Comparison of ENCODE assay signal across 19 cellular contexts in the genomic region with DNA sequence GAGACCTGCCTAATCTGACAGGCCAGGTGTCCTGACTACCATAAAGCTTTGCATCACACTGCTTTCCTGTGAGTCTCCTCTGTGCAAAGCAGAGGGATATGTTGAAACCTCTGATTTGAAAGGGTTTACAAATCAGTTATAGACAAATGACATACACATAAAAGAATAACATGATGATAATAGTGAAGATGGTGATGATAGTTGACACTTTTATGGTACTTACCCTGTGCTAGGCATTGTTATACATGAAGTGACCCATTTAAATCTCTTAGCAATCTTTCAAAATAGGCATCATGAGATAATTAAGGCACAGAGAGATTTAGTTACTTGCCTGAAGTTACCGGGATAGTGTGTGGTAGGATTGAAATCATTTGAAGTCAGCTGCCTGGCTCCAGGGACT. TPM values are rescaled to one million over a fixed set of nuclear protein-coding genes. Genes with fewer than 3 reads are reported as not detected.
DNase-seq lines count a peak whose midpoint lies in the region; TF ChIP-seq lines count a peak whose summit lies in the region.
"Had no signal": no experiment of that assay in that cellular context is flagged by ENCODE, and none has a peak within 500 bp of the region (broad histone marks: within the 10 kb centered on the region; RNA-seq: fewer than 3 reads in every experiment).

No MANE protein-coding gene starts in this region.

- peaks cover 13% of the 10 kb centered on the region for H3F3A ChIP-seq in neural progenitor cell (ENCODE audit: low read depth)

- peaks cover 36% of the 10 kb centered on the region for H3K4me1 ChIP-seq in neural progenitor cell
- H3K4me1 ChIP-seq in thyroid gland: no peaks in the 10 kb centered on the region
- H3K4me1 ChIP-seq: BLaER1, Caco-2 had no signal

- H3K4me3 Mint-ChIP-seq in neural progenitor cell: no peak overlapping the region
- H3K4me3 Mint-ChIP-seq: B cell; CD8-positive, alpha-beta T cell had no signal

- H3K36me3 Mint-ChIP-seq in neural progenitor cell: no peaks in the 10 kb centered on the region
- H3K36me3 Mint-ChIP-seq: CD4-positive, CD25-positive, alpha-beta regulatory T cell; CD8-positive, alpha-beta T cell had no signal

- no peak overlapping the region for H3K9ac ChIP-seq in neural progenitor cell
- H3K9ac ChIP-seq: BLaER1 had no signal

- no peaks in the 10 kb centered on the region for H3K79me2 ChIP-seq in neural progenitor cell (ENCODE audit: low read depth)

- peak overlapping the region; percentile 70 for H3K27ac ChIP-seq in WERI-Rb-1
- no peak overlapping the region for H3K27ac ChIP-seq in neural progenitor cell
- no peak overlapping the region for H3K27ac ChIP-seq in thyroid gland
- H3K27ac ChIP-seq: 22Rv1, BLaER1, C4-2B had no signal

- WGBS in thyroid gland, 2 donors: 76 to 81% methylated on average over 1 of the region's 1 CpG

- TF ChIP-seq POLR2A in thyroid gland (IDR thresholded peaks at IDR 0.05): no peak

- peaks cover 46% of the 10 kb centered on the region for H3K4me1 Mint-ChIP-seq in neural progenitor cell
- H3K4me1 Mint-ChIP-seq: B cell had no signal

- no peaks in the 10 kb centered on the region for H4K20me1 ChIP-seq in neural progenitor cell (ENCODE audit: low read depth)
- H4K20me1 ChIP-seq: BLaER1 had no signal

- H3K36me3 ChIP-seq in WERI-Rb-1: no peaks in the 10 kb centered on the region
- no peaks in the 10 kb centered on the region for H3K36me3 ChIP-seq in neural progenitor cell
- no peaks in the 10 kb centered on the region for H3K36me3 ChIP-seq in thyroid gland
- H3K36me3 ChIP-seq: BLaER1 had no signal

- H3K9me3 Mint-ChIP-seq in neural progenitor cell: no peaks in the 10 kb centered on the region
- H3K9me3 Mint-ChIP-seq: CD8-positive, alpha-beta T cell had no signal

- H3K27ac Mint-ChIP-seq in neural progenitor cell: peak overlapping the region; percentile 27
- H3K27ac Mint-ChIP-seq: B cell; CD4-positive, CD25-positive, alpha-beta regulatory T cell; CD8-positive, alpha-beta T cell had no signal

- H3K27me3 ChIP-seq in WERI-Rb-1 (ENCODE audit: insufficient read depth, low read depth, severe bottlenecking) (no peaks in the 10 kb centered on the region), neural progenitor cell (no peaks in the 10 kb centered on the region), thyroid gland (no peaks in the 10 kb centered on the region)
- H3K27me3 ChIP-seq: BLaER1 had no signal

- peak overlapping the region; percentile 35 for H3K4me2 ChIP-seq in neural progenitor cell
- H3K4me2 ChIP-seq: BLaER1 had no signal

- intact Hi-C loops in thyroid gland (cut with DNase I): no loop called here

- no peaks in the 10 kb centered on the region for H3K27me3 Mint-ChIP-seq in neural progenitor cell (ENCODE audit: insufficient read depth, low read depth)

- DNase-seq in DMS53 (lab: John Stamatoyannopoulos, UW): peak; percentile 50
- DNase-seq in DMS53 treated with DMSO at 0.1 percent for 48 hours (lab: John Stamatoyannopoulos, UW; ENCODE audit: unreplicated experiment): no peak
- DNase-seq in NCI-H82 (lab: John Stamatoyannopoulos, UW): peak; percentile 4
- no peak for DNase-seq in NCI-H82 treated with DMSO at 0.1 percent for 48 hours (lab: John Stamatoyannopoulos, UW; ENCODE audit: unreplicated experiment)
- no peak for DNase-seq in WERI-Rb-1
- DNase-seq in neural progenitor cell (ENCODE audit: low spot score): no peak
- no peak for DNase-seq in thyroid gland
- no peak for DNase-seq in KG1 (lab: John Stamatoyannopoulos, UW)
- DNase-seq: Caco-2; CD4-positive, CD25-positive, alpha-beta regulatory T cell; CD8-positive, alpha-beta T cell; DMS 273 treated with DMSO at 0.1 percent for 48 hours; DND-41; GOT3; HCEC 1CT had no signal

- H3K9me3 ChIP-seq in WERI-Rb-1 (ENCODE audit: severe bottlenecking) (no peaks in the 10 kb centered on the region), neural progenitor cell (ENCODE audit: low read depth) (no peaks in the 10 kb centered on the region), thyroid gland (no peaks in the 10 kb centered on the region)
- H3K9me3 ChIP-seq: BLaER1, Caco-2 had no signal

- H3K4me3 ChIP-seq in WERI-Rb-1 (ENCODE audit: low read depth, low read length) (no peak overlapping the region), neural progenitor cell (no peak overlapping the region), thyroid gland (replicated peaks in 1 of 3) (no peak overlapping the region)
- H3K4me3 ChIP-seq: BLaER1 had no signal

- TF ChIP-seq CTCF in WERI-Rb-1 (IDR thresholded peaks at IDR 0.05; ENCODE audit: low read depth, low read length) (no peak), neural progenitor cell (IDR thresholded peaks at IDR 0.05) (no peak), thyroid gland (IDR thresholded peaks at IDR 0.05) (no peak)

- H2AFZ ChIP-seq in neural progenitor cell (replicated peaks): no peak overlapping the region

RNA-seq across cellular contexts. Expression of a gene that starts 34.1 kb away (rescaled TPM):
- total RNA-seq in neural progenitor cell (ENCODE audit: low replicate concordance) (41.9 and 74.4 TPM in 2 replicates), thyroid gland (10 to 100 TPM; 47.5 to 89.9 (median 55.5) TPM)

Comparison
In these comparisons a context has a peak if more than half of its experiments do, and no peak if none do; other contexts are left out.
1. DNase-seq: peak in DMS53 (single experiment) and NCI-H82 (single experiment); none in DMS53 treated with DMSO at 0.1 percent for 48 hours (single experiment), NCI-H82 treated with DMSO at 0.1 percent for 48 hours (single experiment), WERI-Rb-1 (single experiment), neural progenitor cell (single experiment), thyroid gland (0 of 2) and KG1 (single experiment).